In the genomic region with DNA sequence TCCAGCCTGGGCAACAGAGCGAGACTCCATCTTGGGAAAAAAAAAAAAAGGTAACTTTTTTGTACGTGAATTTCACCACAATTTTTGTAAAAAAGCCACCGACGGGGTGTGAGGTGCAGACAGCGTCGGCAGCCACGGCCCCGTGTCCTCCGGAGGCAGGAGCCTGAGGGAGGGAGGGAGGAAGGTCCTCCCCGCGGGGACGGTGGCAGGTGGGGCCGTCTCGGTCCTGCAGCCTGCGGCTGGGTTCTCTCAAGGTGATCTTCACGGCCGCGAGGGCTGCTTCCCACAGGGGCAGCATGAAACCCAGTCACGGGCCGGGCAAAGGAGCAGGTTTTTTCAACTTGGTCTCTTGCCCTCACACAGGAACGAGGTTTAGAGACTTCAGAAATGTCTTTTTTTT, we compare ENCODE assay signal across 12 cellular contexts.
"Had no signal": no experiment of that assay in that cellular context is flagged by ENCODE, and none has a peak within 500 bp of the region (broad histone marks: within the 10 kb centered on the region; RNA-seq: fewer than 3 reads in every experiment).

No MANE protein-coding gene starts in this region.

- H3K4me1 ChIP-seq: adrenal gland, gastroesophageal sphincter, prostate gland, transverse colon had no signal

- H3K27me3 ChIP-seq: adrenal gland, cardiac muscle cell, gastroesophageal sphincter, hepatocyte, transverse colon had no signal

- H3K36me3 ChIP-seq: prostate gland had no signal

- H3K27ac ChIP-seq: adrenal gland, cardiac muscle cell, gastroesophageal sphincter, hepatocyte, prostate gland, transverse colon had no signal

- H3K4me3 ChIP-seq: adrenal gland, cardiac muscle cell, gastroesophageal sphincter, hepatocyte, prostate gland, transverse colon had no signal

- H3K9me3 ChIP-seq: adrenal gland, gastroesophageal sphincter, prostate gland, transverse colon had no signal

- DNase-seq: activated B cell treated with CpG ODN at 0.5 μM for 24 hours; activated CD4-positive, alpha-beta T cell treated with anti-CD3 and anti-CD28 coated beads, Interleukin-2, amount 50 U/mL, for 4 hours; activated T-cell treated with anti-CD3 and anti-CD28 coated beads, Interleukin-2, amount 50 U/mL, for 24 hours; adrenal gland; nephron progenitor cell; occipital lobe; transverse colon had no signal

- ATAC-seq: gastroesophageal sphincter; stimulated activated memory B cell treated with anti-CD40 and anti-IgM and Interleukin-4, amounts not matched to agents 10 μg/mL and 1 μg/mL and 100 μg/mL, for 72 hours had no signal
